Comparison of ENCODE assay signal across 18 cellular contexts in the genomic region with DNA sequence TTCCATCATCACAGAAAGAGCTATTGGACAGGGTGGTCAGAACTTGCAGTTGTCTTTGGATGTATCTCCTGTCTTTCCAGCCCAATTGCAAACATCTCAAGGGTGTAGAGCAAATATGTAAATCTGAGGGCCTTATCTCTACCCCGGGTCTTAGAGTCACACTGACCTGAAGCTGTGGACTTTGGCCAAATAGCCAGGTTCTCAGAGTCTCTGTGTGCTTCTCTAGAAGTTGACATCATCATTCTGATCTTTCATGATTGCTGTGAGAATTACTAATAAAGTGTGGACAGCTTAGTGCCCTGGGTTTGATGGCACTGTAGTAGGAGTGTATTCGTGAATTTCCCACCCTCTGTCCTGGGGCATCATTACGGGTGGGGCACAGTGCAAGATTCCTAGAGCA.
"Had no signal": no experiment of that assay in that cellular context is flagged by ENCODE, and none has a peak within 500 bp of the region (broad histone marks: within the 10 kb centered on the region; RNA-seq: fewer than 3 reads in every experiment).

No MANE protein-coding gene starts in this region.

- H3K4me2 ChIP-seq: neural progenitor cell had no signal

- H3K9me3 Mint-ChIP-seq: effector memory CD8-positive, alpha-beta T cell; memory B cell; natural killer cell treated with Interleukin-12 subunit alpha and Interleukin-12 subunit beta and Interleukin-15 and Interleukin-18, amount 100 ng/mL, for 72 hours; neural progenitor cell; stimulated activated memory B cell treated with anti-CD40 and anti-IgM and Interleukin-4, amounts not matched to agents 10 μg/mL and 1 μg/mL and 100 μg/mL, for 72 hours had no signal

- H3K27me3 ChIP-seq: neural progenitor cell, spleen, suprapubic skin, transverse colon had no signal

- H3K4me3 Mint-ChIP-seq: effector memory CD8-positive, alpha-beta T cell; memory B cell; naive B cell; natural killer cell treated with Interleukin-12 subunit alpha and Interleukin-12 subunit beta and Interleukin-15 and Interleukin-18, amount 100 ng/mL, for 72 hours; neural progenitor cell; stimulated activated memory B cell treated with anti-CD40 and anti-IgM and Interleukin-4, amounts not matched to agents 10 μg/mL and 1 μg/mL and 100 μg/mL, for 72 hours had no signal

- H3K4me3 ChIP-seq: lung, neural progenitor cell, spleen, suprapubic skin, transverse colon had no signal

- H3K27ac Mint-ChIP-seq: effector memory CD8-positive, alpha-beta T cell; memory B cell; naive B cell; natural killer cell treated with Interleukin-12 subunit alpha and Interleukin-12 subunit beta and Interleukin-15 and Interleukin-18, amount 100 ng/mL, for 72 hours; progenitor cell of endocrine pancreas; stimulated activated memory B cell treated with anti-CD40 and anti-IgM and Interleukin-4, amounts not matched to agents 10 μg/mL and 1 μg/mL and 100 μg/mL, for 72 hours had no signal

- H3K36me3 ChIP-seq: neural progenitor cell, spleen, suprapubic skin, transverse colon had no signal

- H3K4me1 Mint-ChIP-seq: memory B cell; naive B cell; neural progenitor cell; stimulated activated memory B cell treated with anti-CD40 and anti-IgM and Interleukin-4, amounts not matched to agents 10 μg/mL and 1 μg/mL and 100 μg/mL, for 72 hours had no signal

- H3K9me3 ChIP-seq: spleen, suprapubic skin, transverse colon had no signal

- H3K36me3 Mint-ChIP-seq: memory B cell; naive B cell; natural killer cell treated with Interleukin-12 subunit alpha and Interleukin-12 subunit beta and Interleukin-15 and Interleukin-18, amount 100 ng/mL, for 72 hours; neural progenitor cell; stimulated activated memory B cell treated with anti-CD40 and anti-IgM and Interleukin-4, amounts not matched to agents 10 μg/mL and 1 μg/mL and 100 μg/mL, for 72 hours had no signal

- DNase-seq: cerebellar nuclear complex; cortex of kidney; effector memory CD8-positive, alpha-beta T cell; naive B cell; spleen; stimulated activated CD4-positive, alpha-beta T cell treated with anti-CD3 and anti-CD28 coated beads, Interleukin-4, amount 100 ng/mL, for 4 hours; stimulated activated naive CD8-positive, alpha-beta T cell treated with anti-CD3 and anti-CD28 coated beads, Interleukin-15, Interleukin-2, amounts not matched to agents 100 U/mL and 50 U/mL, for 24 hours; transverse colon had no signal

- FAIRE-seq: frontal cortex, keratinocyte had no signal

- H3K4me1 ChIP-seq: neural progenitor cell, parathyroid adenoma, spleen had no signal

- H2AFZ ChIP-seq: neural progenitor cell, parathyroid adenoma had no signal

- H3K79me2 ChIP-seq: parathyroid adenoma had no signal

- H3K27ac ChIP-seq: neural progenitor cell, parathyroid adenoma, spleen, suprapubic skin had no signal

- H3K27me3 Mint-ChIP-seq: effector memory CD8-positive, alpha-beta T cell; progenitor cell of endocrine pancreas had no signal
